15 cellular contexts compared by ENCODE assay signal in the genomic region with DNA sequence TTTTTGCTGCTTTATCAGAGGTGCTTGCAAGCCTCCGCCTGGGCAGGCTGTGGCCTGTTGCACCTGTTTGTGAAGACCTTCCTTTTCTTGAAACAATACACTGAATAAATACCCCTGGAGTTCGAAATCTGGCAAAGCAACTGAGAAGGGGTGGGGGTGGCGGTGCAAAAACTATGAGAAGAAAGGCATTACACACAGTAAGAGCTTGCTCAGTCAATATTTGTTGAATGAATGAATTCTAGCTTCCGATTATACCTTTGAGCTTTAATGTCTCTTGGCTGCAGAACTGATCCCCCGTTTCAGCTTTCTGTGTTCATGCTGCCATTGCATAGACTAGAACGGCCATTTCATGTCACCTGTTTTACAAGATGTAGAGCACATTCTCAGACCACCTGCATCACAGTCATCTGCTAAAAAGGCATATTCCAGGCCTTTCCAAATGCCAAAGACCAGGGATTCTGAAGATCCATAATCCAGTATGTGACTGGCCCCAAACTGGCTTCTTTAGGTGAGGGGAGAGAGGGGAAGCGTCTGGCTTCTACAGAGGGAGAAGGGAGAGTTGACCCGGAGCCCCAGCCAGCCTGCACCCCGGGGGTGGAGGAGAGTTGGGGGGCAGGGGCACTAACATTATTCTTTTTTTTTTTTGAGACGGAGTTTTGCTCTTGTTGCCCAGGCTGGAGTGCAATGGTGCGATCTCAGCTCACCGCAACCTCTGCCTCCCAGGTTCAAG.
DNase-seq lines count a peak whose midpoint lies in the region; ATAC-seq and TF ChIP-seq lines count a peak whose summit lies in the region.
"Had no signal": no experiment of that assay in that cellular context is flagged by ENCODE, and none has a peak within 500 bp of the region (broad histone marks: within the 10 kb centered on the region; RNA-seq: fewer than 3 reads in every experiment).

No MANE protein-coding gene starts in this region.

- no peak for TF ChIP-seq CTCF in RWPE2 (IDR thresholded peaks at IDR 0.05; ENCODE audit: poor library complexity, severe bottlenecking)

- POLR2A ChIA-PET in CD4-positive, alpha-beta memory T cell (lab: Charles Lee; ENCODE audit: partially characterized antibody): no interaction called here

- H3K36me3 ChIP-seq in RWPE2 (ENCODE audit: low read depth) (no peaks in the 10 kb centered on the region), mucosa of rectum (ENCODE audit: control insufficient read depth in 2 of 2, insufficient read depth in 2 of 2, low read length in 2 of 2) (no peaks in the 10 kb centered on the region)
- no peaks in the 10 kb centered on the region for H3K36me3 ChIP-seq in CD4-positive, alpha-beta memory T cell (ENCODE audit: insufficient read depth, low read length)
- H3K36me3 ChIP-seq: heart right ventricle, SJCRH30 had no signal

- H3K9me3 Mint-ChIP-seq in CD4-positive, alpha-beta memory T cell: peaks cover 0 to 5% (median 0%) of the 10 kb centered on the region in 8 donors

- peak; percentile 46 for ATAC-seq in RWPE2 (ENCODE audit: low read depth)
- ATAC-seq: heart right ventricle, left cardiac atrium had no signal

- intact Hi-C loops in CD4-positive, alpha-beta memory T cell (cut with micrococcal nuclease): no loop called here

- H3K4me1 Mint-ChIP-seq in CD4-positive, alpha-beta memory T cell: no peaks in the 10 kb centered on the region

- H3K4me1 ChIP-seq in RWPE2 (ENCODE audit: insufficient read depth, poor library complexity, severe bottlenecking) (peaks cover 26% of the 10 kb centered on the region), mucosa of rectum (ENCODE audit: control insufficient read depth in 2 of 2, insufficient read depth in 2 of 2, low read length in 2 of 2) (peaks cover 31 to 56% of the 10 kb centered on the region in 2 donors)
- H3K4me1 ChIP-seq in CD4-positive, alpha-beta memory T cell (ENCODE audit: insufficient read depth, low read length): no peaks in the 10 kb centered on the region

- CTCF ChIA-PET in CD4-positive, alpha-beta memory T cell (lab: Charles Lee; ENCODE audit: partially characterized antibody): no interaction called here

- peak; percentile 59 for DNase-seq in DMS79 treated with DMSO at 0.1 percent for 48 hours (lab: John Stamatoyannopoulos, UW)
- DNase-seq in NCI-H2029 treated with DMSO at 0.1 percent for 48 hours (lab: John Stamatoyannopoulos, UW): peak; percentile 96
- no peak for DNase-seq in RWPE2 (ENCODE audit: low spot score)
- no peak for DNase-seq in NK-92 (lab: John Stamatoyannopoulos, UW; ENCODE audit: unreplicated experiment)
- DNase-seq in CD4-positive, alpha-beta memory T cell: no peak
- DNase-seq in NCI-H82 treated with DMSO at 0.1 percent for 48 hours (lab: John Stamatoyannopoulos, UW; ENCODE audit: unreplicated experiment): no peak
- DNase-seq in SIG-M5 (lab: John Stamatoyannopoulos, UW): no peak
- DNase-seq: activated T-cell treated with anti-CD3 and anti-CD28 coated beads, Interleukin-2, amount 50 U/mL, for 48 hours; DMS 273 treated with DMSO at 0.1 percent for 48 hours; heart right ventricle; left cardiac atrium; NCI-H82; SJCRH30 had no signal

- H3K27me3 ChIP-seq in RWPE2 (ENCODE audit: insufficient read depth, poor library complexity, severe bottlenecking): no peaks in the 10 kb centered on the region
- no peaks in the 10 kb centered on the region for H3K27me3 ChIP-seq in mucosa of rectum (ENCODE audit: control insufficient read depth in 2 of 2, insufficient read depth in 2 of 2, low read length in 2 of 2)
- H3K27me3 ChIP-seq in CD4-positive, alpha-beta memory T cell (ENCODE audit: insufficient read depth, low read length): no peaks in the 10 kb centered on the region
- H3K27me3 ChIP-seq: heart right ventricle, SJCRH30 had no signal

- H3K27ac ChIP-seq in RWPE2 (ENCODE audit: poor library complexity, severe bottlenecking) (no peak overlapping the region), mucosa of rectum (ENCODE audit: low read depth in 2 of 2, low read length in 2 of 2) (peak overlapping the region; percentile 26 to 73)
- no peak overlapping the region for H3K27ac ChIP-seq in CD4-positive, alpha-beta memory T cell (ENCODE audit: low read depth, low read length)
- H3K27ac ChIP-seq: epithelial cell of prostate, heart right ventricle, SJCRH30 had no signal

- H3K9ac ChIP-seq in mucosa of rectum (ENCODE audit: low read depth in 1 of 2, low read length in 2 of 2): no peak overlapping the region

- H3K4me3 ChIP-seq in RWPE2 (ENCODE audit: severe bottlenecking) (no peak overlapping the region), mucosa of rectum (ENCODE audit: low read length in 2 of 2) (no peak overlapping the region)
- no peak overlapping the region for H3K4me3 ChIP-seq in CD4-positive, alpha-beta memory T cell (ENCODE audit: low read length in 2 of 2)
- H3K4me3 ChIP-seq: heart right ventricle, SJCRH30 had no signal

- no peak overlapping the region for H3K4me3 Mint-ChIP-seq in CD4-positive, alpha-beta memory T cell

- no peak overlapping the region for H3K27ac Mint-ChIP-seq in CD4-positive, alpha-beta memory T cell

- H3K9me3 ChIP-seq in RWPE2 (ENCODE audit: severe bottlenecking) (no peaks in the 10 kb centered on the region), mucosa of rectum (ENCODE audit: control insufficient read depth in 2 of 2, low read length in 2 of 2) (no peaks in the 10 kb centered on the region)
- no peaks in the 10 kb centered on the region for H3K9me3 ChIP-seq in CD4-positive, alpha-beta memory T cell (ENCODE audit: control insufficient read depth in 1 of 2, low read length in 2 of 2)
- H3K9me3 ChIP-seq: heart right ventricle, SJCRH30 had no signal

- H3K36me3 Mint-ChIP-seq in CD4-positive, alpha-beta memory T cell: no peaks in the 10 kb centered on the region

- peaks cover 7 to 16% of the 10 kb centered on the region in 2 donors for H3K27me3 Mint-ChIP-seq in CD4-positive, alpha-beta memory T cell

Comparison
In these comparisons a context has a peak if more than half of its experiments do, and no peak if none do; other contexts are left out.
1. DNase-seq: peak in DMS79 treated with DMSO at 0.1 percent for 48 hours (single experiment) and NCI-H2029 treated with DMSO at 0.1 percent for 48 hours (single experiment); none in RWPE2 (single experiment), NK-92 (single experiment), CD4-positive, alpha-beta memory T cell (0 of 5), NCI-H82 treated with DMSO at 0.1 percent for 48 hours (single experiment) and SIG-M5 (single experiment).
2. H3K27ac ChIP-seq: peak in mucosa of rectum (2 of 2); none in RWPE2 (single experiment) and CD4-positive, alpha-beta memory T cell (single experiment).